1 cellular context compared by ENCODE assay signal in the genomic region with DNA sequence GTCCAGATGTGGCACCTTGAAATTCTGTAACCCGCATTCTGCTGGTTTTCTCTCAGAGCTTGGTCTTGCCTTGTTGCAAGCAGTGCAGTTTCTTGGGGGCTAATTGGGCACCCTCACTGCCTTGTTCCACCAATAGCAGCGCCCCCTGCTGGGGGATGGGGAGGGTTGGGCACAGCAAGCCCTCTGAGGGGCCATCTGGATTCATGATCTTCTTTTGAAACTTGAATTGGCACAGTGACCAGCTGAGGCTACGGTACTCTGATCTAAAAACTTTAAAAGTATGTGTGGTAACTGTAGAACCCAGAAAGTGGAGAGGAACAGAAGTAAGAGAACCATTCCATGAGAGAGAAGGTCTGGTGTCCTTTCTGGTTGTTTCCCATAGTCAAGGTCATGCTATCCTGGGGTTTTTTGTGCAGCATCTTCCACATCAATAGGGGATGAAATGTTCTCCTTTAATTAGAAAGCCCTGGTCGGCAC.
TF ChIP-seq lines count a peak whose summit lies in the region.

No MANE protein-coding gene starts in this region.

TF ChIP-seq in GM23338, 12 proteins besides CTCF, POLR2A, EP300 and RAD21 (continued from another document):
- TF ChIP-seq, protein P1, sequence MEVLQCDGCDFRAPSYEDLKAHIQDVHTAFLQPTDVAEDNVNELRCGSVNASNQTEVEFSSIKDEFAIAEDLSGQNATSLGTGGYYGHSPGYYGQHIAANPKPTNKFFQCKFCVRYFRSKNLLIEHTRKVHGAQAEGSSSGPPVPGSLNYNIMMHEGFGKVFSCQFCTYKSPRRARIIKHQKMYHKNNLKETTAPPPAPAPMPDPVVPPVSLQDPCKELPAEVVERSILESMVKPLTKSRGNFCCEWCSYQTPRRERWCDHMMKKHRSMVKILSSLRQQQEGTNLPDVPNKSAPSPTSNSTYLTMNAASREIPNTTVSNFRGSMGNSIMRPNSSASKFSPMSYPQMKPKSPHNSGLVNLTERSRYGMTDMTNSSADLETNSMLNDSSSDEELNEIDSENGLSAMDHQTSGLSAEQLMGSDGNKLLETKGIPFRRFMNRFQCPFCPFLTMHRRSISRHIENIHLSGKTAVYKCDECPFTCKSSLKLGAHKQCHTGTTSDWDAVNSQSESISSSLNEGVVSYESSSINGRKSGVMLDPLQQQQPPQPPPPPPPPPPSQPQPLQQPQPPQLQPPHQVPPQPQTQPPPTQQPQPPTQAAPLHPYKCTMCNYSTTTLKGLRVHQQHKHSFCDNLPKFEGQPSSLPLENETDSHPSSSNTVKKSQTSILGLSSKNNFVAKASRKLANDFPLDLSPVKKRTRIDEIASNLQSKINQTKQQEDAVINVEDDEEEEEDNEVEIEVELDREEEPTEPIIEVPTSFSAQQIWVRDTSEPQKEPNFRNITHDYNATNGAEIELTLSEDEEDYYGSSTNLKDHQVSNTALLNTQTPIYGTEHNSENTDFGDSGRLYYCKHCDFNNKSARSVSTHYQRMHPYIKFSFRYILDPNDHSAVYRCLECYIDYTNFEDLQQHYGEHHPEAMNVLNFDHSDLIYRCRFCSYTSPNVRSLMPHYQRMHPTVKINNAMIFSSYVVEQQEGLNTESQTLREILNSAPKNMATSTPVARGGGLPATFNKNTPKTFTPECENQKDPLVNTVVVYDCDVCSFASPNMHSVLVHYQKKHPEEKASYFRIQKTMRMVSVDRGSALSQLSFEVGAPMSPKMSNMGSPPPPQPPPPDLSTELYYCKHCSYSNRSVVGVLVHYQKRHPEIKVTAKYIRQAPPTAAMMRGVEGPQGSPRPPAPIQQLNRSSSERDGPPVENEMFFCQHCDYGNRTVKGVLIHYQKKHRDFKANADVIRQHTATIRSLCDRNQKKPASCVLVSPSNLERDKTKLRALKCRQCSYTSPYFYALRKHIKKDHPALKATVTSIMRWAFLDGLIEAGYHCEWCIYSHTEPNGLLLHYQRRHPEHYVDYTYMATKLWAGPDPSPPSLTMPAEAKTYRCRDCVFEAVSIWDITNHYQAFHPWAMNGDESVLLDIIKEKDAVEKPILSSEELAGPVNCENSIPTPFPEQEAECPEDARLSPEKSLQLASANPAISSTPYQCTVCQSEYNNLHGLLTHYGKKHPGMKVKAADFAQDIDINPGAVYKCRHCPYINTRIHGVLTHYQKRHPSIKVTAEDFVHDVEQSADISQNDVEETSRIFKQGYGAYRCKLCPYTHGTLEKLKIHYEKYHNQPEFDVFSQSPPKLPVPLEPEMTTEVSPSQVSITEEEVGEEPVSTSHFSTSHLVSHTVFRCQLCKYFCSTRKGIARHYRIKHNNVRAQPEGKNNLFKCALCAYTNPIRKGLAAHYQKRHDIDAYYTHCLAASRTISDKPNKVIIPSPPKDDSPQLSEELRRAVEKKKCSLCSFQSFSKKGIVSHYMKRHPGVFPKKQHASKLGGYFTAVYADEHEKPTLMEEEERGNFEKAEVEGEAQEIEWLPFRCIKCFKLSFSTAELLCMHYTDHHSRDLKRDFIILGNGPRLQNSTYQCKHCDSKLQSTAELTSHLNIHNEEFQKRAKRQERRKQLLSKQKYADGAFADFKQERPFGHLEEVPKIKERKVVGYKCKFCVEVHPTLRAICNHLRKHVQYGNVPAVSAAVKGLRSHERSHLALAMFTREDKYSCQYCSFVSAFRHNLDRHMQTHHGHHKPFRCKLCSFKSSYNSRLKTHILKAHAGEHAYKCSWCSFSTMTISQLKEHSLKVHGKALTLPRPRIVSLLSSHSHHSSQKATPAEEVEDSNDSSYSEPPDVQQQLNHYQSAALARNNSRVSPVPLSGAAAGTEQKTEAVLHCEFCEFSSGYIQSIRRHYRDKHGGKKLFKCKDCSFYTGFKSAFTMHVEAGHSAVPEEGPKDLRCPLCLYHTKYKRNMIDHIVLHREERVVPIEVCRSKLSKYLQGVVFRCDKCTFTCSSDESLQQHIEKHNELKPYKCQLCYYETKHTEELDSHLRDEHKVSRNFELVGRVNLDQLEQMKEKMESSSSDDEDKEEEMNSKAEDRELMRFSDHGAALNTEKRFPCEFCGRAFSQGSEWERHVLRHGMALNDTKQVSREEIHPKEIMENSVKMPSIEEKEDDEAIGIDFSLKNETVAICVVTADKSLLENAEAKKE (CRISPR knock-in tag; IDR thresholded peaks at IDR 0.05): no peak
- TF ChIP-seq EZH2phosphoT487 (IDR thresholded peaks at IDR 0.05; ENCODE audit: unreplicated experiment): no peak
- TF ChIP-seq ZNF331 (CRISPR knock-in tag; IDR thresholded peaks at IDR 0.05; ENCODE audit: low read depth): no peak
- TF ChIP-seq, protein P2, sequence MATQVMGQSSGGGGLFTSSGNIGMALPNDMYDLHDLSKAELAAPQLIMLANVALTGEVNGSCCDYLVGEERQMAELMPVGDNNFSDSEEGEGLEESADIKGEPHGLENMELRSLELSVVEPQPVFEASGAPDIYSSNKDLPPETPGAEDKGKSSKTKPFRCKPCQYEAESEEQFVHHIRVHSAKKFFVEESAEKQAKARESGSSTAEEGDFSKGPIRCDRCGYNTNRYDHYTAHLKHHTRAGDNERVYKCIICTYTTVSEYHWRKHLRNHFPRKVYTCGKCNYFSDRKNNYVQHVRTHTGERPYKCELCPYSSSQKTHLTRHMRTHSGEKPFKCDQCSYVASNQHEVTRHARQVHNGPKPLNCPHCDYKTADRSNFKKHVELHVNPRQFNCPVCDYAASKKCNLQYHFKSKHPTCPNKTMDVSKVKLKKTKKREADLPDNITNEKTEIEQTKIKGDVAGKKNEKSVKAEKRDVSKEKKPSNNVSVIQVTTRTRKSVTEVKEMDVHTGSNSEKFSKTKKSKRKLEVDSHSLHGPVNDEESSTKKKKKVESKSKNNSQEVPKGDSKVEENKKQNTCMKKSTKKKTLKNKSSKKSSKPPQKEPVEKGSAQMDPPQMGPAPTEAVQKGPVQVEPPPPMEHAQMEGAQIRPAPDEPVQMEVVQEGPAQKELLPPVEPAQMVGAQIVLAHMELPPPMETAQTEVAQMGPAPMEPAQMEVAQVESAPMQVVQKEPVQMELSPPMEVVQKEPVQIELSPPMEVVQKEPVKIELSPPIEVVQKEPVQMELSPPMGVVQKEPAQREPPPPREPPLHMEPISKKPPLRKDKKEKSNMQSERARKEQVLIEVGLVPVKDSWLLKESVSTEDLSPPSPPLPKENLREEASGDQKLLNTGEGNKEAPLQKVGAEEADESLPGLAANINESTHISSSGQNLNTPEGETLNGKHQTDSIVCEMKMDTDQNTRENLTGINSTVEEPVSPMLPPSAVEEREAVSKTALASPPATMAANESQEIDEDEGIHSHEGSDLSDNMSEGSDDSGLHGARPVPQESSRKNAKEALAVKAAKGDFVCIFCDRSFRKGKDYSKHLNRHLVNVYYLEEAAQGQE (IDR thresholded peaks at IDR 0.05; ENCODE audit: unreplicated experiment): no peak
- TF ChIP-seq STAT1 (IDR thresholded peaks at IDR 0.05; ENCODE audit: unreplicated experiment): no peak
- no peak for TF ChIP-seq ZNF114 (CRISPR knock-in tag; IDR thresholded peaks at IDR 0.05)
- TF ChIP-seq NANOG (IDR thresholded peaks at IDR 0.05; ENCODE audit: borderline replicate concordance): no peak
- no peak for TF ChIP-seq CREB1 (CRISPR knock-in tag; IDR thresholded peaks at IDR 0.05; ENCODE audit: low read depth)
